In genomic region chr18:54957987-54958386, GRCh38 we compare ENCODE assay signal across 1 cellular context.
TF ChIP-seq lines count a peak whose summit lies in the region.

No MANE protein-coding gene starts in this region.

TF ChIP-seq in SK-N-SH, 30 proteins besides CTCF, POLR2A, EP300 and RAD21 (continued from another document):
- TF ChIP-seq USF1 (IDR thresholded peaks at IDR 0.05; ENCODE audit: borderline replicate concordance, low read depth) (no peak), SMC3 (IDR thresholded peaks at IDR 0.05; ENCODE audit: low read depth, low read length) (no peak), FOXJ3 (CRISPR knock-in tag; IDR thresholded peaks at IDR 0.05) (no peak), YY1 (IDR thresholded peaks at IDR 0.05; ENCODE audit: low read depth) (no peak), RFX5 (IDR thresholded peaks at IDR 0.05; ENCODE audit: low read length) (no peak), PBX3 (IDR thresholded peaks at IDR 0.05) (no peak), GATA2 (CRISPR knock-in tag; IDR thresholded peaks at IDR 0.05) (no peak), FOSL2 (IDR thresholded peaks at IDR 0.05; ENCODE audit: borderline replicate concordance, low read depth) (no peak), FOXM1 (IDR thresholded peaks at IDR 0.05; ENCODE audit: low read depth) (no peak), SIN3A (IDR thresholded peaks at IDR 0.05; ENCODE audit: borderline replicate concordance, low read depth, low read length) (no peak), TCF12 (IDR thresholded peaks at IDR 0.05) (no peak)
